In the genomic region with DNA sequence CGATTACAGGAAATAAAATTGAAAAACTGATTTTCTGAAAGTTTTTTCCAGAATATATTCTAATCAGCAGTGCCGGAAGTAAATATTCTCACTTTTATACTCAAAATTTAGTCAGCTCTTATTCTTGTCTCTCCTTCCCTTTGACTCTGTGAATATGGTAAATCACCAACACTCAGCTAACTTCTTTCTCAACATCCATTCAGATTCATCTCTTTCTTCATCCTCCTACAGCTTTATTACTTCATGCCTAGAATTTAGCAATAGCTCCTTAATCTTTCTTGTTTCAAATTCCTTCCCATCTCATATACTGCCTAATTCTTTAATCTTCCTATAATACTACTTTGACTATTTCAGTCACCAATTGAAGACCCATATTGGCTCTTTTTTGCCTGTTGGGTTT, we compare ENCODE assay signal across 19 cellular contexts.
A peak's percentile ranks its signal among the peaks of the same experiment; 100 is the strongest.
DNase-seq lines count a peak whose midpoint lies in the region; ATAC-seq and TF ChIP-seq lines count a peak whose summit lies in the region.
"Had no signal": no experiment of that assay in that cellular context is flagged by ENCODE, and none has a peak within 500 bp of the region (broad histone marks: within the 10 kb centered on the region; RNA-seq: fewer than 3 reads in every experiment).

No MANE protein-coding gene starts in this region.

- no peak overlapping the region for H2AK5ac ChIP-seq in mesenchymal stem cell (ENCODE audit: low read length, severe bottlenecking)

- no peak overlapping the region for H3K4me3 ChIP-seq in fibroblast of mammary gland (ENCODE audit: control insufficient read depth, low read depth, low read length)
- H3K4me3 ChIP-seq in mesenchymal stem cell (ENCODE audit: insufficient read depth in 1 of 2, low read depth in 1 of 2, low read length in 2 of 2) = no peak overlapping the region
- H3K4me3 ChIP-seq: GM23338 had no signal

- 98% methylated on average over 1 of the region's 2 CpGs for WGBS in mesenchymal stem cell

- no peak overlapping the region for H2AFZ ChIP-seq in mesenchymal stem cell (ENCODE audit: low read depth, low read length)
- H2AFZ ChIP-seq: GM23338 had no signal

- H3K9me3 ChIP-seq in mesenchymal stem cell (ENCODE audit: control insufficient read depth, low read length) = no peaks in the 10 kb centered on the region
- H3K9me3 ChIP-seq: Caco-2 had no signal

- ATAC-seq in GM18861 (IDR thresholded peaks at IDR 0.05; ENCODE audit: unreplicated experiment) = no peak
- ATAC-seq in GM21447 (IDR thresholded peaks at IDR 0.05; ENCODE audit: unreplicated experiment) = no peak
- ATAC-seq: GM23338, Panc1 had no signal

- TF ChIP-seq CTCF in fibroblast of mammary gland (conservative IDR thresholded peaks at IDR 0.05; ENCODE audit: control insufficient read depth, insufficient read depth, low read depth, low read length) = no peak

- H3K27ac ChIP-seq in mesenchymal stem cell (ENCODE audit: low read length, poor library complexity, severe bottlenecking) = no peak overlapping the region
- H3K27ac ChIP-seq: HL-60 had no signal

- H3K18ac ChIP-seq in mesenchymal stem cell (ENCODE audit: low read depth in 1 of 2, low read length in 2 of 2) = no peak overlapping the region

- H3K79me1 ChIP-seq in mesenchymal stem cell (replicated peaks; ENCODE audit: low read length, poor library complexity, severe bottlenecking) = no peaks in the 10 kb centered on the region

- DNase-seq in GM03348 (ENCODE audit: low spot score) (peak; percentile 11), NCI-H226 (peak; percentile 53), fibroblast of mammary gland (ENCODE audit: low read depth) (peak; percentile 71), mesenchymal stem cell (no peak), NCI-H510A treated with DMSO at 0.1 percent for 48 hours (lab: John Stamatoyannopoulos, UW) (no peak), midbrain (lab: John Stamatoyannopoulos, UW) (no peak)
- DNase-seq: ACHN; Caco-2; CD4-positive, CD25-positive, alpha-beta regulatory T cell; EL; NCI-H1048; NCI-H1436 treated with DMSO at 0.1 percent for 48 hours; NCI-H2081 treated with DMSO at 0.1 percent for 48 hours; NCI-H524 treated with DMSO at 0.1 percent for 48 hours had no signal

- peaks cover 0 to 25% of the 10 kb centered on the region in 2 experiments for H3K36me3 ChIP-seq in mesenchymal stem cell (ENCODE audit: control insufficient read depth in 1 of 2, insufficient read depth in 2 of 2, low read depth in 1 of 2, low read length in 2 of 2)

- no peak overlapping the region for H3K23ac ChIP-seq in mesenchymal stem cell (ENCODE audit: low read length in 2 of 2)

- no peak overlapping the region for H4K8ac ChIP-seq in mesenchymal stem cell (ENCODE audit: low read length)

- no peaks in the 10 kb centered on the region for H3K27me3 ChIP-seq in mesenchymal stem cell (ENCODE audit: control insufficient read depth in 1 of 2, insufficient read depth in 1 of 2, low read length in 2 of 2)

- no peak overlapping the region for H2BK120ac ChIP-seq in mesenchymal stem cell (ENCODE audit: low read depth, low read length)

- no peaks in the 10 kb centered on the region for H3K4me1 ChIP-seq in mesenchymal stem cell (ENCODE audit: control insufficient read depth, insufficient read depth, low read depth, low read length)
- H3K4me1 ChIP-seq: Caco-2 had no signal

- peak overlapping the region; percentile 58 for H3K9ac ChIP-seq in mesenchymal stem cell (ENCODE audit: low read length)

- no peak overlapping the region for H3K4me2 ChIP-seq in mesenchymal stem cell (ENCODE audit: low read length, poor library complexity, severe bottlenecking)
- H3K4me2 ChIP-seq: GM23338 had no signal

- no peak overlapping the region for H2BK5ac ChIP-seq in mesenchymal stem cell (ENCODE audit: low read depth, low read length, poor library complexity, severe bottlenecking)

- no peak overlapping the region for H4K91ac ChIP-seq in mesenchymal stem cell (ENCODE audit: low read length)

- no peak overlapping the region for H2BK12ac ChIP-seq in mesenchymal stem cell (ENCODE audit: low read length in 2 of 2)

- no peak overlapping the region for H3K4ac ChIP-seq in mesenchymal stem cell (ENCODE audit: low read depth in 1 of 2, low read length in 2 of 2)

- no peak overlapping the region for H3K14ac ChIP-seq in mesenchymal stem cell (ENCODE audit: low read length in 2 of 2)

- H2BK15ac ChIP-seq in mesenchymal stem cell (ENCODE audit: low read depth, poor library complexity, severe bottlenecking) = no peak overlapping the region

Comparison
In these comparisons a context has a peak if more than half of its experiments do, and no peak if none do; other contexts are left out.
1. DNase-seq: peak in GM03348 (single experiment), NCI-H226 (single experiment) and fibroblast of mammary gland (single experiment); none in mesenchymal stem cell (single experiment), NCI-H510A treated with DMSO at 0.1 percent for 48 hours (single experiment) and midbrain (single experiment).